ENCODE assay signal across 1 cellular context in the genomic region with DNA sequence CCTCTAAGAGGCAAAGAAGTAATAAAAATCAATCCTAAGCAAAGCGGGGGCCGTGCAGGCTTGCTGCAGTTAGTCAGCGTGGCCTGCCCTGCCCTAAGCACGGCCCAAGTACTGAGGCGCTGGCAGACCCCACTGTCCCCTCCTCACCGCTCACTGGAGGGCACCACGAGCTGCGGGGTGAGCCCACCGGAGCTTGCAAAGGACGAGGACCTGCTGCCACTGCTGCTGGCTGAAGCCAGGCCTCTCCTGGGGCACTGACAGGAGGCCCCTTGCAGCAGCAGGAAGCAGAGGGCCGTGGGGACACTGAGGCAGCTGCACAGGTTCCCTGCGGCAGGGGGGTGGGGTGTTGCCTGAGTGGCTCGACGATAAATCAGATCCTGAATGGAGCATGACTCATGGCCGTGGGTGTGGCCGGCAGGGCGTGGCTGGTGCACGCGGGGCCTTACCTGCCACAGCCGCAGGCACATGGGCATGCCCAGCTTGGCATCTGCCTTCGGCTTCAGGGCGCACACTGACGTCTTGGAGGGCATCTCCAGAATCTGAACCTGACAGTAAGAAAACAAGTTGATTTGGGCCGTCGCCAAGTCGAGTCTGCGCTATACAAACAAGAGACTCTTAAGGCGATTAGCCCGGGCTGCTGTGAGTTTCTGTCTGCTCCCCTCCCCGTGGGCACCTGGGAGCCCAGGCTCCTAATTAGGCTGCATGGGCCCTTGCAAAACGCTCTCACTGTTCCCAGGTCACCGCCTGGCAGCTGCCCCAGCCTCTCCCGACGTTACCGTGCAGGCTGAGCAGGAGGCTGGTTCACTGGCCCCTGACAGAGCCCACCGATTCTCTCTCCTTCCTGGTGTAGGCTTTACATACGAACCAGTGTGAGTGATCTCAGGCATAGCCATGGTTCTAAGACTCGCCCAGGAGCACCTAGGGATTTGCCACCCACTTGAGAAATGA.
TF ChIP-seq lines count a peak whose summit lies in the region.

No MANE protein-coding gene starts in this region.

TF ChIP-seq in K562, 482 proteins besides CTCF, POLR2A, EP300 and RAD21 (continued from another document and continues in another):
- TF ChIP-seq, protein P1, sequence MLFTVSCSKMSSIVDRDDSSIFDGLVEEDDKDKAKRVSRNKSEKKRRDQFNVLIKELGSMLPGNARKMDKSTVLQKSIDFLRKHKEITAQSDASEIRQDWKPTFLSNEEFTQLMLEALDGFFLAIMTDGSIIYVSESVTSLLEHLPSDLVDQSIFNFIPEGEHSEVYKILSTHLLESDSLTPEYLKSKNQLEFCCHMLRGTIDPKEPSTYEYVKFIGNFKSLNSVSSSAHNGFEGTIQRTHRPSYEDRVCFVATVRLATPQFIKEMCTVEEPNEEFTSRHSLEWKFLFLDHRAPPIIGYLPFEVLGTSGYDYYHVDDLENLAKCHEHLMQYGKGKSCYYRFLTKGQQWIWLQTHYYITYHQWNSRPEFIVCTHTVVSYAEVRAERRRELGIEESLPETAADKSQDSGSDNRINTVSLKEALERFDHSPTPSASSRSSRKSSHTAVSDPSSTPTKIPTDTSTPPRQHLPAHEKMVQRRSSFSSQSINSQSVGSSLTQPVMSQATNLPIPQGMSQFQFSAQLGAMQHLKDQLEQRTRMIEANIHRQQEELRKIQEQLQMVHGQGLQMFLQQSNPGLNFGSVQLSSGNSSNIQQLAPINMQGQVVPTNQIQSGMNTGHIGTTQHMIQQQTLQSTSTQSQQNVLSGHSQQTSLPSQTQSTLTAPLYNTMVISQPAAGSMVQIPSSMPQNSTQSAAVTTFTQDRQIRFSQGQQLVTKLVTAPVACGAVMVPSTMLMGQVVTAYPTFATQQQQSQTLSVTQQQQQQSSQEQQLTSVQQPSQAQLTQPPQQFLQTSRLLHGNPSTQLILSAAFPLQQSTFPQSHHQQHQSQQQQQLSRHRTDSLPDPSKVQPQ (CRISPR knock-in tag; IDR thresholded peaks at IDR 0.05; ENCODE audit: borderline replicate concordance): no peak
- no peak for TF ChIP-seq NR1H2 (CRISPR knock-in tag; IDR thresholded peaks at IDR 0.05)
- TF ChIP-seq TGIF2 (CRISPR knock-in tag; IDR thresholded peaks at IDR 0.05): no peak
- no peak for TF ChIP-seq CEBPB (tag; IDR thresholded peaks at IDR 0.05)
- TF ChIP-seq, protein P2, sequence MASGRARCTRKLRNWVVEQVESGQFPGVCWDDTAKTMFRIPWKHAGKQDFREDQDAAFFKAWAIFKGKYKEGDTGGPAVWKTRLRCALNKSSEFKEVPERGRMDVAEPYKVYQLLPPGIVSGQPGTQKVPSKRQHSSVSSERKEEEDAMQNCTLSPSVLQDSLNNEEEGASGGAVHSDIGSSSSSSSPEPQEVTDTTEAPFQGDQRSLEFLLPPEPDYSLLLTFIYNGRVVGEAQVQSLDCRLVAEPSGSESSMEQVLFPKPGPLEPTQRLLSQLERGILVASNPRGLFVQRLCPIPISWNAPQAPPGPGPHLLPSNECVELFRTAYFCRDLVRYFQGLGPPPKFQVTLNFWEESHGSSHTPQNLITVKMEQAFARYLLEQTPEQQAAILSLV (tag; IDR thresholded peaks at IDR 0.05): no peak
- no peak for TF ChIP-seq BRD9 (IDR thresholded peaks at IDR 0.05; ENCODE audit: low read depth, partially characterized antibody)
- 0 out of 2 replicates have a peak, but pooled peaks have one; percentile 33 for TF ChIP-seq ZNF212 (CRISPR knock-in tag; IDR thresholded peaks at IDR 0.05)
- TF ChIP-seq TBP (optimal IDR thresholded peaks at IDR 0.05; ENCODE audit: low read depth, low read length): no peak
- TF ChIP-seq STAG1 (CRISPR knock-in tag; IDR thresholded peaks at IDR 0.05; ENCODE audit: borderline replicate concordance): no peak
- 0 out of 2 replicates have a peak, but pooled peaks have one; percentile 8 for TF ChIP-seq ERF (CRISPR knock-in tag; IDR thresholded peaks at IDR 0.05)
- TF ChIP-seq, protein P3, sequence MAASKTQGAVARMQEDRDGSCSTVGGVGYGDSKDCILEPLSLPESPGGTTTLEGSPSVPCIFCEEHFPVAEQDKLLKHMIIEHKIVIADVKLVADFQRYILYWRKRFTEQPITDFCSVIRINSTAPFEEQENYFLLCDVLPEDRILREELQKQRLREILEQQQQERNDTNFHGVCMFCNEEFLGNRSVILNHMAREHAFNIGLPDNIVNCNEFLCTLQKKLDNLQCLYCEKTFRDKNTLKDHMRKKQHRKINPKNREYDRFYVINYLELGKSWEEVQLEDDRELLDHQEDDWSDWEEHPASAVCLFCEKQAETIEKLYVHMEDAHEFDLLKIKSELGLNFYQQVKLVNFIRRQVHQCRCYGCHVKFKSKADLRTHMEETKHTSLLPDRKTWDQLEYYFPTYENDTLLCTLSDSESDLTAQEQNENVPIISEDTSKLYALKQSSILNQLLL (CRISPR knock-in tag; IDR thresholded peaks at IDR 0.05; ENCODE audit: borderline replicate concordance): no peak
- TF ChIP-seq SMARCC2 (IDR thresholded peaks at IDR 0.05; ENCODE audit: low read depth): no peak; the same call in none of the 2 replicates
- TF ChIP-seq, protein P4, sequence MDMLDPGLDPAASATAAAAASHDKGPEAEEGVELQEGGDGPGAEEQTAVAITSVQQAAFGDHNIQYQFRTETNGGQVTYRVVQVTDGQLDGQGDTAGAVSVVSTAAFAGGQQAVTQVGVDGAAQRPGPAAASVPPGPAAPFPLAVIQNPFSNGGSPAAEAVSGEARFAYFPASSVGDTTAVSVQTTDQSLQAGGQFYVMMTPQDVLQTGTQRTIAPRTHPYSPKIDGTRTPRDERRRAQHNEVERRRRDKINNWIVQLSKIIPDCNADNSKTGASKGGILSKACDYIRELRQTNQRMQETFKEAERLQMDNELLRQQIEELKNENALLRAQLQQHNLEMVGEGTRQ (CRISPR knock-in tag; IDR thresholded peaks at IDR 0.05): no peak
- TF ChIP-seq SMC3 (conservative IDR thresholded peaks at IDR 0.05; ENCODE audit: insufficient read depth, low read depth, low read length): peak; percentile 33; the same call in 1 of the 2 replicates
- TF ChIP-seq, protein P5, sequence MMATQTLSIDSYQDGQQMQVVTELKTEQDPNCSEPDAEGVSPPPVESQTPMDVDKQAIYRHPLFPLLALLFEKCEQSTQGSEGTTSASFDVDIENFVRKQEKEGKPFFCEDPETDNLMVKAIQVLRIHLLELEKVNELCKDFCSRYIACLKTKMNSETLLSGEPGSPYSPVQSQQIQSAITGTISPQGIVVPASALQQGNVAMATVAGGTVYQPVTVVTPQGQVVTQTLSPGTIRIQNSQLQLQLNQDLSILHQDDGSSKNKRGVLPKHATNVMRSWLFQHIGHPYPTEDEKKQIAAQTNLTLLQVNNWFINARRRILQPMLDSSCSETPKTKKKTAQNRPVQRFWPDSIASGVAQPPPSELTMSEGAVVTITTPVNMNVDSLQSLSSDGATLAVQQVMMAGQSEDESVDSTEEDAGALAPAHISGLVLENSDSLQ (IDR thresholded peaks at IDR 0.05): peak; percentile 97
- no peak for TF ChIP-seq NCOA2 (IDR thresholded peaks at IDR 0.05; ENCODE audit: partially characterized antibody in 2 of 2)
- TF ChIP-seq FOXK1 (CRISPR knock-in tag; IDR thresholded peaks at IDR 0.05; ENCODE audit: borderline replicate concordance): no peak
- TF ChIP-seq RFX5 (IDR thresholded peaks at IDR 0.05; ENCODE audit: low read depth, low read length): no peak
- TF ChIP-seq HDAC8 (tag; IDR thresholded peaks at IDR 0.05): peak; percentile 58; the same call in 1 of the 2 replicates
- TF ChIP-seq, protein P6, sequence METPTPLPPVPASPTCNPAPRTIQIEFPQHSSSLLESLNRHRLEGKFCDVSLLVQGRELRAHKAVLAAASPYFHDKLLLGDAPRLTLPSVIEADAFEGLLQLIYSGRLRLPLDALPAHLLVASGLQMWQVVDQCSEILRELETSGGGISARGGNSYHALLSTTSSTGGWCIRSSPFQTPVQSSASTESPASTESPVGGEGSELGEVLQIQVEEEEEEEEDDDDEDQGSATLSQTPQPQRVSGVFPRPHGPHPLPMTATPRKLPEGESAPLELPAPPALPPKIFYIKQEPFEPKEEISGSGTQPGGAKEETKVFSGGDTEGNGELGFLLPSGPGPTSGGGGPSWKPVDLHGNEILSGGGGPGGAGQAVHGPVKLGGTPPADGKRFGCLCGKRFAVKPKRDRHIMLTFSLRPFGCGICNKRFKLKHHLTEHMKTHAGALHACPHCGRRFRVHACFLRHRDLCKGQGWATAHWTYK (CRISPR knock-in tag; IDR thresholded peaks at IDR 0.05): 0 out of 2 replicates have a peak, but pooled peaks have one; percentile 20
- TF ChIP-seq, protein P7, sequence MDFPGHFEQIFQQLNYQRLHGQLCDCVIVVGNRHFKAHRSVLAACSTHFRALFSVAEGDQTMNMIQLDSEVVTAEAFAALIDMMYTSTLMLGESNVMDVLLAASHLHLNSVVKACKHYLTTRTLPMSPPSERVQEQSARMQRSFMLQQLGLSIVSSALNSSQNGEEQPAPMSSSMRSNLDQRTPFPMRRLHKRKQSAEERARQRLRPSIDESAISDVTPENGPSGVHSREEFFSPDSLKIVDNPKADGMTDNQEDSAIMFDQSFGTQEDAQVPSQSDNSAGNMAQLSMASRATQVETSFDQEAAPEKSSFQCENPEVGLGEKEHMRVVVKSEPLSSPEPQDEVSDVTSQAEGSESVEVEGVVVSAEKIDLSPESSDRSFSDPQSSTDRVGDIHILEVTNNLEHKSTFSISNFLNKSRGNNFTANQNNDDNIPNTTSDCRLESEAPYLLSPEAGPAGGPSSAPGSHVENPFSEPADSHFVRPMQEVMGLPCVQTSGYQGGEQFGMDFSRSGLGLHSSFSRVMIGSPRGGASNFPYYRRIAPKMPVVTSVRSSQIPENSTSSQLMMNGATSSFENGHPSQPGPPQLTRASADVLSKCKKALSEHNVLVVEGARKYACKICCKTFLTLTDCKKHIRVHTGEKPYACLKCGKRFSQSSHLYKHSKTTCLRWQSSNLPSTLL (IDR thresholded peaks at IDR 0.05): no peak
- TF ChIP-seq PCBP1 (IDR thresholded peaks at IDR 0.05; ENCODE audit: low read depth, low read length, poor library complexity, severe bottlenecking): peak; percentile 41
- peak; percentile 54 for TF ChIP-seq FIP1L1 (IDR thresholded peaks at IDR 0.05; ENCODE audit: low read depth, low read length, poor library complexity, severe bottlenecking)
- no peak for TF ChIP-seq BMI1 (IDR thresholded peaks at IDR 0.05; ENCODE audit: low read length)
- TF ChIP-seq MYBL2 (IDR thresholded peaks at IDR 0.05; ENCODE audit: low read depth): no peak
- TF ChIP-seq MYBL2 (CRISPR knock-in tag; IDR thresholded peaks at IDR 0.05; ENCODE audit: borderline replicate concordance): no peak
- TF ChIP-seq MAFK (IDR thresholded peaks at IDR 0.05; ENCODE audit: low read length): peak; percentile 51; the same call in 1 of the 2 replicates
- no peak for TF ChIP-seq KDM1A (IDR thresholded peaks at IDR 0.05)
- TF ChIP-seq MTA2 (IDR thresholded peaks at IDR 0.05; ENCODE audit: low read depth): peak; percentile 29; the same call in 1 of the 2 replicates
- no peak for TF ChIP-seq TAF7 (tag; IDR thresholded peaks at IDR 0.05)
- peak; percentile 76 to 95; a peak in 2 of 4 replicates for TF ChIP-seq SIN3A (IDR thresholded peaks at IDR 0.05; ENCODE audit: borderline replicate concordance in 2 of 2, control insufficient read depth in 1 of 2, low read depth in 2 of 2, low read length in 2 of 2)
- no peak; the same call in 1 of the 2 replicates for TF ChIP-seq ZC3H8 (IDR thresholded peaks at IDR 0.05)
- no peak for TF ChIP-seq FOXJ2 (tag; IDR thresholded peaks at IDR 0.05)
- TF ChIP-seq RBFOX2 (IDR thresholded peaks at IDR 0.05; ENCODE audit: low read depth, low read length): 0 out of 2 replicates have a peak, but pooled peaks have one; percentile 46
- TF ChIP-seq CC2D1A (IDR thresholded peaks at IDR 0.05): no peak
- TF ChIP-seq, protein P8, sequence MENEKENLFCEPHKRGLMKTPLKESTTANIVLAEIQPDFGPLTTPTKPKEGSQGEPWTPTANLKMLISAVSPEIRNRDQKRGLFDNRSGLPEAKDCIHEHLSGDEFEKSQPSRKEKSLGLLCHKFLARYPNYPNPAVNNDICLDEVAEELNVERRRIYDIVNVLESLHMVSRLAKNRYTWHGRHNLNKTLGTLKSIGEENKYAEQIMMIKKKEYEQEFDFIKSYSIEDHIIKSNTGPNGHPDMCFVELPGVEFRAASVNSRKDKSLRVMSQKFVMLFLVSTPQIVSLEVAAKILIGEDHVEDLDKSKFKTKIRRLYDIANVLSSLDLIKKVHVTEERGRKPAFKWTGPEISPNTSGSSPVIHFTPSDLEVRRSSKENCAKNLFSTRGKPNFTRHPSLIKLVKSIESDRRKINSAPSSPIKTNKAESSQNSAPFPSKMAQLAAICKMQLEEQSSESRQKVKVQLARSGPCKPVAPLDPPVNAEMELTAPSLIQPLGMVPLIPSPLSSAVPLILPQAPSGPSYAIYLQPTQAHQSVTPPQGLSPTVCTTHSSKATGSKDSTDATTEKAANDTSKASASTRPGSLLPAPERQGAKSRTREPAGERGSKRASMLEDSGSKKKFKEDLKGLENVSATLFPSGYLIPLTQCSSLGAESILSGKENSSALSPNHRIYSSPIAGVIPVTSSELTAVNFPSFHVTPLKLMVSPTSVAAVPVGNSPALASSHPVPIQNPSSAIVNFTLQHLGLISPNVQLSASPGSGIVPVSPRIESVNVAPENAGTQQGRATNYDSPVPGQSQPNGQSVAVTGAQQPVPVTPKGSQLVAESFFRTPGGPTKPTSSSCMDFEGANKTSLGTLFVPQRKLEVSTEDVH (IDR thresholded peaks at IDR 0.05; ENCODE audit: low read depth, partially characterized antibody): no peak
- TF ChIP-seq, protein P9, sequence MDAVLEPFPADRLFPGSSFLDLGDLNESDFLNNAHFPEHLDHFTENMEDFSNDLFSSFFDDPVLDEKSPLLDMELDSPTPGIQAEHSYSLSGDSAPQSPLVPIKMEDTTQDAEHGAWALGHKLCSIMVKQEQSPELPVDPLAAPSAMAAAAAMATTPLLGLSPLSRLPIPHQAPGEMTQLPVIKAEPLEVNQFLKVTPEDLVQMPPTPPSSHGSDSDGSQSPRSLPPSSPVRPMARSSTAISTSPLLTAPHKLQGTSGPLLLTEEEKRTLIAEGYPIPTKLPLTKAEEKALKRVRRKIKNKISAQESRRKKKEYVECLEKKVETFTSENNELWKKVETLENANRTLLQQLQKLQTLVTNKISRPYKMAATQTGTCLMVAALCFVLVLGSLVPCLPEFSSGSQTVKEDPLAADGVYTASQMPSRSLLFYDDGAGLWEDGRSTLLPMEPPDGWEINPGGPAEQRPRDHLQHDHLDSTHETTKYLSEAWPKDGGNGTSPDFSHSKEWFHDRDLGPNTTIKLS (IDR thresholded peaks at IDR 0.05; ENCODE audit: borderline replicate concordance, low read depth): peak; percentile 72; the same call in 1 of the 2 replicates
- no peak for TF ChIP-seq MCM7 (IDR thresholded peaks at IDR 0.05)
- peak; percentile 72 to 79 for TF ChIP-seq NRF1 (conservative IDR thresholded peaks at IDR 0.05 in 1 of 2, IDR thresholded peaks at IDR 0.05 in 1 of 2)
- TF ChIP-seq SIN3B (IDR thresholded peaks at IDR 0.05; ENCODE audit: low read depth): no peak
- TF ChIP-seq SIRT6 (IDR thresholded peaks at IDR 0.05; ENCODE audit: low read depth, low read length): no peak
